16 cellular contexts compared by ENCODE assay signal in the genomic region with DNA sequence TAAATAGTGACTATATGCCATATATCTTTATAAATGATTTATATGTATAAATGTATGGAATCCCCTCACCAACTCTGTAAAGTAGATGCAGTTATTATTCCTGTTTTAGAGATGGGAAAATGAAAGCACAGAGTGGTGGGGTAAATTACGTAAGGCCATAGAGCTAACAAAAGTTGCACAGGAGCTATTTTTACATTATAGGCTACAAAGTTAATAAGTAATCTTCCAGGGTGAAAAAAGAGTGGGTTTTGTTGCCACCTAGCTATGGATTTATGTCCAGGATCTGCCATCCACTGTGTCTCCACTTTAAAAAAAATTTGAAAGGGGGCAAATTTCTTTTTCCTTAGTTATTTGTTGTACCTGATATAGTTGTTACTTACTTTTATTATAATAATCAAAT.
"Had no signal": no experiment of that assay in that cellular context is flagged by ENCODE, and none has a peak within 500 bp of the region (broad histone marks: within the 10 kb centered on the region; RNA-seq: fewer than 3 reads in every experiment).

No MANE protein-coding gene starts in this region.

- H3K36me3 ChIP-seq: tibial nerve had no signal

- H3K4me1 ChIP-seq: tibial nerve had no signal

- DNase-seq: activated gamma-delta T cell; activated T-cell treated with anti-CD3 and anti-CD28 coated beads, Interleukin-2, amount 50 U/mL, for 4 hours; anterior cingulate cortex; cerebellar nuclear complex; effector memory CD8-positive, alpha-beta T cell; erythroblast; hippocampal formation; naive thymus-derived CD4-positive, alpha-beta T cell; posterior cingulate gyrus; right cardiac atrium had no signal

- H3K9me3 ChIP-seq: tibial nerve had no signal

- H3K4me2 ChIP-seq: smooth muscle cell had no signal

- H3K27ac Mint-ChIP-seq: activated naive CD8-positive, alpha-beta T cell; dendritic cell treated with granulocyte-macrophage colony-stimulating factor and Interleukin-4, amounts not matched to agents 40 ng/mL and 50 ng/mL, for 4 days; effector memory CD8-positive, alpha-beta T cell; naive thymus-derived CD4-positive, alpha-beta T cell; stimulated activated effector memory CD8-positive, alpha-beta T cell treated with anti-CD3 and anti-CD28 coated beads, Interleukin-12 subunit alpha, Interleukin-12 subunit beta, amount 100 ng/mL, for 72 hours had no signal

- H3K4me3 ChIP-seq: smooth muscle cell, tibial nerve had no signal

- H3K27ac ChIP-seq: tibial nerve had no signal

- ATAC-seq: activated CD4-positive, CD25-positive, alpha-beta regulatory T cell treated with anti-CD3 and anti-CD28 coated beads, Interleukin-2, amount 50 U/mL, for 24 hours; activated T-cell treated with anti-CD3 and anti-CD28 coated beads, Interleukin-2, amount 50 U/mL, for 4 hours; effector memory CD8-positive, alpha-beta T cell; naive thymus-derived CD4-positive, alpha-beta T cell; right cardiac atrium; stimulated activated effector memory CD8-positive, alpha-beta T cell treated with anti-CD3 and anti-CD28 coated beads, Interleukin-12 subunit alpha, Interleukin-12 subunit beta, amount 100 ng/mL, for 72 hours had no signal

- H3K27me3 Mint-ChIP-seq: activated naive CD8-positive, alpha-beta T cell; dendritic cell treated with granulocyte-macrophage colony-stimulating factor and Interleukin-4, amounts not matched to agents 40 ng/mL and 50 ng/mL, for 4 days; effector memory CD8-positive, alpha-beta T cell; naive thymus-derived CD4-positive, alpha-beta T cell had no signal

- H3K4me1 Mint-ChIP-seq: naive thymus-derived CD4-positive, alpha-beta T cell; stimulated activated effector memory CD8-positive, alpha-beta T cell treated with anti-CD3 and anti-CD28 coated beads, Interleukin-12 subunit alpha, Interleukin-12 subunit beta, amount 100 ng/mL, for 72 hours had no signal

- H3K4me3 Mint-ChIP-seq: activated naive CD8-positive, alpha-beta T cell; activated T-cell treated with anti-CD3 and anti-CD28 coated beads, Interleukin-2, amount 50 U/mL, for 4 hours; dendritic cell treated with granulocyte-macrophage colony-stimulating factor and Interleukin-4, amounts not matched to agents 40 ng/mL and 50 ng/mL, for 4 days; effector memory CD8-positive, alpha-beta T cell; naive thymus-derived CD4-positive, alpha-beta T cell; stimulated activated effector memory CD8-positive, alpha-beta T cell treated with anti-CD3 and anti-CD28 coated beads, Interleukin-12 subunit alpha, Interleukin-12 subunit beta, amount 100 ng/mL, for 72 hours had no signal

- H3K9me3 Mint-ChIP-seq: activated T-cell treated with anti-CD3 and anti-CD28 coated beads, Interleukin-2, amount 50 U/mL, for 4 hours; dendritic cell treated with granulocyte-macrophage colony-stimulating factor and Interleukin-4, amounts not matched to agents 40 ng/mL and 50 ng/mL, for 4 days; effector memory CD8-positive, alpha-beta T cell; naive thymus-derived CD4-positive, alpha-beta T cell; stimulated activated effector memory CD8-positive, alpha-beta T cell treated with anti-CD3 and anti-CD28 coated beads, Interleukin-12 subunit alpha, Interleukin-12 subunit beta, amount 100 ng/mL, for 72 hours had no signal

- H3K27me3 ChIP-seq: tibial nerve had no signal
